In the genomic region with DNA sequence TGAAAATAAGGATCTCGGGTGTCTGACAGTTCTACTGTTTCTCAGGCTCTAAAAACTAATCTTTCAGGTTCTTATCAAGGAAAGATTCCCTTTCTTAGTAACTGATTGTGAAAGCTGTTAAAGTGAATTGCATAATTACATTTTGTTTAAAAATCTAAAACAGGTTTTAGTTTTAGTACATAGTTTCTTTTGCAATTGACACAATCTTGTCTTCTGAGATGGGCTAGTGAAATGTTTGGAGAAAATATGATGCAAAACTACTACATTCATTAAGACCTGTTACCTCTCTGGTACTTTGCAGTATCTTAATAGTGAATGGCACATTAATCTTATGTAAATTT, we compare ENCODE assay signal across 10 cellular contexts.
A peak's percentile ranks its signal among the peaks of the same experiment; 100 is the strongest.
DNase-seq lines count a peak whose midpoint lies in the region; ATAC-seq and TF ChIP-seq lines count a peak whose summit lies in the region.
"Had no signal": no experiment of that assay in that cellular context is flagged by ENCODE, and none has a peak within 500 bp of the region (broad histone marks: within the 10 kb centered on the region; RNA-seq: fewer than 3 reads in every experiment).

No MANE protein-coding gene starts in this region.

- H3K27me3 Mint-ChIP-seq in activated CD8-positive, alpha-beta memory T cell treated with anti-CD3 and anti-CD28 coated beads, Interleukin-2, amount 10 ng/mL, durations not matched to agents 7 days and 5 days: no peaks in the 10 kb centered on the region
- no peaks in the 10 kb centered on the region for H3K27me3 Mint-ChIP-seq in IgD-negative memory B cell
- H3K27me3 Mint-ChIP-seq in effector memory CD8-positive, alpha-beta T cell: no peaks in the 10 kb centered on the region
- H3K27me3 Mint-ChIP-seq in stimulated activated memory B cell treated with anti-CD40 and anti-IgM and Interleukin-4, amounts not matched to agents 10 μg/mL and 1 μg/mL and 100 μg/mL, for 72 hours: no peaks in the 10 kb centered on the region

- no peaks in the 10 kb centered on the region for H3K36me3 ChIP-seq in gastrocnemius medialis
- H3K36me3 ChIP-seq: WERI-Rb-1 had no signal

- DNase-seq in activated CD8-positive, alpha-beta memory T cell treated with anti-CD3 and anti-CD28 coated beads, Interleukin-2, amount 10 ng/mL, durations not matched to agents 7 days and 5 days: no peak
- DNase-seq in activated CD8-positive, alpha-beta memory T cell treated with anti-CD3 and anti-CD28 coated beads, Interleukin-2, amount 50 U/mL, for 4 hours: no peak
- DNase-seq in effector memory CD8-positive, alpha-beta T cell: no peak
- DNase-seq in Ammon's horn (ENCODE audit: low spot score): no peak
- no peak for DNase-seq in gastrocnemius medialis
- DNase-seq: COR-L47, WERI-Rb-1 had no signal

- ATAC-seq in activated CD8-positive, alpha-beta memory T cell treated with anti-CD3 and anti-CD28 coated beads, Interleukin-2, amount 10 ng/mL, durations not matched to agents 7 days and 5 days: no peak
- no peak for ATAC-seq in effector memory CD8-positive, alpha-beta T cell (replicated peaks)
- no peak for ATAC-seq in stimulated activated memory B cell treated with anti-CD40 and anti-IgM and Interleukin-4, amounts not matched to agents 10 μg/mL and 1 μg/mL and 100 μg/mL, for 72 hours
- ATAC-seq in HG02970 (IDR thresholded peaks at IDR 0.05; ENCODE audit: low FRiP score, unreplicated experiment) (no peak), gastrocnemius medialis (no peak)

- no peak overlapping the region for H3K27ac ChIP-seq in gastrocnemius medialis
- H3K27ac ChIP-seq: WERI-Rb-1 had no signal

- peak overlapping the region; percentile 91 for H3K27ac Mint-ChIP-seq in activated CD8-positive, alpha-beta memory T cell treated with anti-CD3 and anti-CD28 coated beads, Interleukin-2, amount 10 ng/mL, durations not matched to agents 7 days and 5 days
- peak overlapping the region in 2 of 3 donors; percentile 20 to 90 for H3K27ac Mint-ChIP-seq in IgD-negative memory B cell
- H3K27ac Mint-ChIP-seq in effector memory CD8-positive, alpha-beta T cell: peak overlapping the region; percentile 76 to 90
- H3K27ac Mint-ChIP-seq in stimulated activated memory B cell treated with anti-CD40 and anti-IgM and Interleukin-4, amounts not matched to agents 10 μg/mL and 1 μg/mL and 100 μg/mL, for 72 hours: peak overlapping the region; percentile 46

- H3K4me3 Mint-ChIP-seq in activated CD8-positive, alpha-beta memory T cell treated with anti-CD3 and anti-CD28 coated beads, Interleukin-2, amount 10 ng/mL, durations not matched to agents 7 days and 5 days: peak overlapping the region; percentile 76
- peak overlapping the region; percentile 39 to 91 (median 80) for H3K4me3 Mint-ChIP-seq in IgD-negative memory B cell
- H3K4me3 Mint-ChIP-seq in effector memory CD8-positive, alpha-beta T cell: peak overlapping the region; percentile 90 to 95
- H3K4me3 Mint-ChIP-seq in stimulated activated memory B cell treated with anti-CD40 and anti-IgM and Interleukin-4, amounts not matched to agents 10 μg/mL and 1 μg/mL and 100 μg/mL, for 72 hours: peak overlapping the region; percentile 82

- peak overlapping the region in 1 of 4 donors; percentile 15 for H3K4me3 ChIP-seq in gastrocnemius medialis

- H3K36me3 Mint-ChIP-seq in activated CD8-positive, alpha-beta memory T cell treated with anti-CD3 and anti-CD28 coated beads, Interleukin-2, amount 10 ng/mL, durations not matched to agents 7 days and 5 days: peaks cover 40% of the 10 kb centered on the region
- H3K36me3 Mint-ChIP-seq in IgD-negative memory B cell: peaks cover 13% of the 10 kb centered on the region
- H3K36me3 Mint-ChIP-seq in effector memory CD8-positive, alpha-beta T cell (ENCODE audit: insufficient read depth): peaks cover 22% of the 10 kb centered on the region
- peaks cover 18% of the 10 kb centered on the region for H3K36me3 Mint-ChIP-seq in stimulated activated memory B cell treated with anti-CD40 and anti-IgM and Interleukin-4, amounts not matched to agents 10 μg/mL and 1 μg/mL and 100 μg/mL, for 72 hours

- H3K4me1 Mint-ChIP-seq in activated CD8-positive, alpha-beta memory T cell treated with anti-CD3 and anti-CD28 coated beads, Interleukin-2, amount 10 ng/mL, durations not matched to agents 7 days and 5 days: peaks cover 75% of the 10 kb centered on the region
- H3K4me1 Mint-ChIP-seq in IgD-negative memory B cell: peaks cover 14 to 24% (median 21%) of the 10 kb centered on the region in 3 donors
- peaks cover 18 to 38% of the 10 kb centered on the region in 2 donors for H3K4me1 Mint-ChIP-seq in effector memory CD8-positive, alpha-beta T cell (ENCODE audit: low read depth in 2 of 2)
- H3K4me1 Mint-ChIP-seq in stimulated activated memory B cell treated with anti-CD40 and anti-IgM and Interleukin-4, amounts not matched to agents 10 μg/mL and 1 μg/mL and 100 μg/mL, for 72 hours: peaks cover 21% of the 10 kb centered on the region

- no peaks in the 10 kb centered on the region for H3K27me3 ChIP-seq in gastrocnemius medialis

- peaks cover 19 to 32% of the 10 kb centered on the region in 2 donors for H3K4me1 ChIP-seq in gastrocnemius medialis

- H3K9me3 Mint-ChIP-seq in activated CD8-positive, alpha-beta memory T cell treated with anti-CD3 and anti-CD28 coated beads, Interleukin-2, amount 10 ng/mL, durations not matched to agents 7 days and 5 days (ENCODE audit: low read depth): no peaks in the 10 kb centered on the region
- H3K9me3 Mint-ChIP-seq in IgD-negative memory B cell: no peaks in the 10 kb centered on the region
- H3K9me3 Mint-ChIP-seq in effector memory CD8-positive, alpha-beta T cell: no peaks in the 10 kb centered on the region
- no peaks in the 10 kb centered on the region for H3K9me3 Mint-ChIP-seq in stimulated activated memory B cell treated with anti-CD40 and anti-IgM and Interleukin-4, amounts not matched to agents 10 μg/mL and 1 μg/mL and 100 μg/mL, for 72 hours

- intact Hi-C loops in gastrocnemius medialis (cut with DNase I; ENCODE audit: low total_unique reads): loop anchor here (5.0 to 10.0 kb wide), 2 partner anchors 349 to 441 kb away; no protein-coding TSS in a partner anchor

- no peak for TF ChIP-seq CTCF in gastrocnemius medialis (IDR thresholded peaks at IDR 0.05 in 4 of 5, conservative IDR thresholded peaks at IDR 0.05 in 1 of 5)

- TF ChIP-seq POLR2A in gastrocnemius medialis (IDR thresholded peaks at IDR 0.05): no peak

- H3K9me3 ChIP-seq in gastrocnemius medialis: no peaks in the 10 kb centered on the region

- CTCF ChIA-PET in activated CD8-positive, alpha-beta memory T cell treated with anti-CD3 and anti-CD28 coated beads, Interleukin-2, amount 10 ng/mL, durations not matched to agents 7 days and 5 days (lab: Charles Lee): interaction anchor here (0.6 to 3.9 kb wide), 8 partner anchors 13 to 280 kb away, joined by 3 to 15 read pairs (median 4); no protein-coding TSS in a partner anchor

- in situ Hi-C loops in gastrocnemius medialis (cut with MboI; ENCODE audit: low sequenced_read_pairs in 4 of 4): loop anchor here (10.0 to 25.0 kb wide), 5 partner anchors 351 to 1054 kb away; no protein-coding TSS in a partner anchor
